In genomic region chr6:109783245-109783990, GRCh38 we compare ENCODE assay signal across 10 cellular contexts.
DNase-seq lines count a peak whose midpoint lies in the region; ATAC-seq, FAIRE-seq and TF ChIP-seq lines count a peak whose summit lies in the region.
"Had no signal": no experiment of that assay in that cellular context is flagged by ENCODE, and none has a peak within 500 bp of the region (broad histone marks: within the 10 kb centered on the region; RNA-seq: fewer than 3 reads in every experiment).

No MANE protein-coding gene starts in this region.

- peaks cover 0 to 6% (median 0%) of the 10 kb centered on the region in 4 donors for H3K4me1 Mint-ChIP-seq in naive thymus-derived CD8-positive, alpha-beta T cell

- WGBS in K562 (ENCODE audit: insufficient coverage, low coverage, missing lambda C conversion rate), result 15% methylated on average over 5 of the region's 5 CpGs
- no CpG with 5 or more reads among the region's 5 CpGs for WGBS in mesendoderm (ENCODE audit: extremely low coverage, insufficient coverage, low lambda C conversion rate)

- H3K9me1 ChIP-seq in K562 (ENCODE audit: control insufficient read depth, insufficient read depth, low read length), result no peaks in the 10 kb centered on the region

- no peaks in the 10 kb centered on the region for H3K9me3 ChIP-seq in DOHH2 (ENCODE audit: control insufficient read depth, insufficient read depth, low read length)
- H3K9me3 ChIP-seq in K562 (replicated peaks; ENCODE audit: control insufficient read depth, insufficient read depth, low read depth, low read length), result no peaks in the 10 kb centered on the region

- TF ChIP-seq RAD21 in K562 (CRISPR knock-in tag; conservative IDR thresholded peaks at IDR 0.05 in 1 of 2, IDR thresholded peaks at IDR 0.05 in 1 of 2), result peak; percentile 88 to 91

- H2BK120ac ChIP-seq in mesendoderm (ENCODE audit: low read depth, low read length), result no peak overlapping the region

- H3K9me2 ChIP-seq in DOHH2 (replicated peaks; ENCODE audit: control insufficient read depth, low read length), result no peaks in the 10 kb centered on the region

- H4K5ac ChIP-seq in mesendoderm (ENCODE audit: low read length), result no peak overlapping the region

- H3K18ac ChIP-seq in mesendoderm (ENCODE audit: low read length), result no peak overlapping the region

- POLR2A ChIA-PET in K562 (lab: Yijun Ruan, JAX), result interaction anchor here (1.0 kb wide), 1 partner anchor 8 kb away, joined by 3 read pairs; no protein-coding TSS in a partner anchor
- POLR2A ChIA-PET in naive thymus-derived CD8-positive, alpha-beta T cell (lab: Charles Lee), result no interaction called here

- H3K9me3 Mint-ChIP-seq in naive thymus-derived CD8-positive, alpha-beta T cell, result no peaks in the 10 kb centered on the region

- no peak overlapping the region for H2BK5ac ChIP-seq in mesendoderm (ENCODE audit: low read length)

- no peak for TF ChIP-seq POLR2A in K562 (conservative IDR thresholded peaks at IDR 0.05)

- no peak overlapping the region for H3K27ac ChIP-seq in DOHH2 (ENCODE audit: low read depth, low read length)
- H3K27ac ChIP-seq in K562 (ENCODE audit: extremely low read depth, low read depth, low read length), result no peak overlapping the region
- no peak overlapping the region for H3K27ac ChIP-seq in mesendoderm (ENCODE audit: low read depth, low read length)

- no peaks in the 10 kb centered on the region for H3F3A ChIP-seq in DOHH2 (ENCODE audit: control insufficient read depth, insufficient read depth)

- no peak overlapping the region for H2BK15ac ChIP-seq in mesendoderm (replicated peaks; ENCODE audit: low read depth)

- no TSS peak for BruUV-seq in K562 (replicated peaks; lab: Mats Ljungman, UMichigan)

- H3K4me3 ChIP-seq in DOHH2 (ENCODE audit: low read length) (no peak overlapping the region), K562 (no peak overlapping the region), mesendoderm (ENCODE audit: low read length) (no peak overlapping the region)

- H3K36me3 ChIP-seq in DOHH2 (ENCODE audit: control insufficient read depth, low read length), result no peaks in the 10 kb centered on the region
- H3K36me3 ChIP-seq in K562 (ENCODE audit: control insufficient read depth, insufficient read depth, low read length), result no peaks in the 10 kb centered on the region
- no peaks in the 10 kb centered on the region for H3K36me3 ChIP-seq in mesendoderm (ENCODE audit: control insufficient read depth, insufficient read depth, low read length)

- no peak overlapping the region for H2AK5ac ChIP-seq in mesendoderm (ENCODE audit: low read length)

- no peak overlapping the region for H2AFZ ChIP-seq in K562 (ENCODE audit: low read depth, low read length)

- H4K8ac ChIP-seq in mesendoderm (ENCODE audit: low read depth, low read length), result no peak overlapping the region

- no peak overlapping the region for H3K4ac ChIP-seq in mesendoderm (ENCODE audit: low read depth, low read length)

- no peak overlapping the region for H3K4me2 ChIP-seq in DOHH2 (ENCODE audit: low read length)
- no peak overlapping the region for H3K4me2 ChIP-seq in K562 (ENCODE audit: insufficient read depth, low read length)
- H3K4me2 ChIP-seq in mesendoderm (ENCODE audit: low read length), result no peak overlapping the region

- H3K27ac Mint-ChIP-seq in naive thymus-derived CD8-positive, alpha-beta T cell, result no peak overlapping the region

- H3K9ac ChIP-seq in K562 (ENCODE audit: insufficient read depth in 1 of 2, low read depth in 2 of 2, low read length in 2 of 2), result no peak overlapping the region
- H3K9ac ChIP-seq in mesendoderm (ENCODE audit: low read length), result no peak overlapping the region

- no peak overlapping the region for H3K4me3 Mint-ChIP-seq in naive thymus-derived CD8-positive, alpha-beta T cell

- DNase-seq in KBM-7 (peak; percentile 41), K562 (ENCODE audit: extremely low read depth in 1 of 4, low spot score in 3 of 4) (peak; percentile 14 to 52 (median 24)), mesendoderm (peak; percentile 71), ecto neural progenitor cell (ENCODE audit: low spot score) (no peak)
- DNase-seq in naive thymus-derived CD8-positive, alpha-beta T cell, result no peak
- DNase-seq: cerebellar nuclear complex, NCI-H2081 had no signal

- H3K27me3 Mint-ChIP-seq in naive thymus-derived CD8-positive, alpha-beta T cell, result no peaks in the 10 kb centered on the region

- CTCF ChIA-PET in K562 (lab: Yijun Ruan, JAX; ENCODE audit: low intra/inter-chr PET ratio), result interaction anchor here (0.6 to 4.6 kb wide), 3 partner anchors 72 to 1805 kb away, joined by 3 to 29 read pairs (median 6); no protein-coding TSS in a partner anchor

- H4K20me1 ChIP-seq in DOHH2 (ENCODE audit: control insufficient read depth, insufficient read depth, low read depth, low read length) (no peaks in the 10 kb centered on the region), K562 (replicated peaks; ENCODE audit: control insufficient read depth, insufficient read depth, low read length) (no peaks in the 10 kb centered on the region)

- no peak overlapping the region for H3K56ac ChIP-seq in mesendoderm (ENCODE audit: low read length)

- TF ChIP-seq EP300 in K562 (IDR thresholded peaks at IDR 0.05; ENCODE audit: low read length), result no peak

- H3K4me1 ChIP-seq in DOHH2 (ENCODE audit: control insufficient read depth, low read length), result peaks cover 6% of the 10 kb centered on the region; the same call in 1 of the 2 replicates
- no peaks in the 10 kb centered on the region for H3K4me1 ChIP-seq in K562 (replicated peaks in 1 of 2; ENCODE audit: control insufficient read depth in 2 of 2, insufficient read depth in 2 of 2, low read length in 2 of 2)
- peaks cover 2% of the 10 kb centered on the region for H3K4me1 ChIP-seq in mesendoderm (ENCODE audit: control insufficient read depth, low read depth, low read length)

- H3K27me3 ChIP-seq in DOHH2 (ENCODE audit: control insufficient read depth, low read length) (no peaks in the 10 kb centered on the region), K562 (ENCODE audit: control insufficient read depth in 2 of 2, insufficient read depth in 2 of 2, low read length in 2 of 2) (no peaks in the 10 kb centered on the region; a peak in 1 of 5 replicates), mesendoderm (ENCODE audit: insufficient read depth, low read length, poor library complexity) (no peaks in the 10 kb centered on the region)

- no peak overlapping the region for H3K23ac ChIP-seq in mesendoderm (ENCODE audit: low read length)

- H3K79me2 ChIP-seq in DOHH2 (ENCODE audit: control insufficient read depth, low read length) (no peaks in the 10 kb centered on the region), K562 (ENCODE audit: control insufficient read depth, insufficient read depth, low read length) (no peaks in the 10 kb centered on the region), mesendoderm (ENCODE audit: control insufficient read depth, insufficient read depth, low read length) (no peaks in the 10 kb centered on the region)

- peak; percentile 86 for ATAC-seq in K562
- no peak for ATAC-seq in GM18498 (IDR thresholded peaks at IDR 0.05; ENCODE audit: unreplicated experiment)
- no peak for ATAC-seq in GM18868 (IDR thresholded peaks at IDR 0.05; ENCODE audit: unreplicated experiment)
- ATAC-seq in naive thymus-derived CD8-positive, alpha-beta T cell, result no peak

- intact Hi-C loops in K562 (cut with micrococcal nuclease), result loop anchor here (1.0 to 10.0 kb wide), 3 partner anchors 78 to 611 kb away; no protein-coding TSS in a partner anchor

- peak; percentile 6 for FAIRE-seq in K562 (lab: Jason Lieb, UNC)

- TF ChIP-seq CTCF in DOHH2 (IDR thresholded peaks at IDR 0.05; ENCODE audit: low read depth, low read length, poor library complexity, severe bottlenecking) (peak; percentile 48), K562 (IDR thresholded peaks at IDR 0.05 in 2 of 3, conservative IDR thresholded peaks at IDR 0.05 in 1 of 3; ENCODE audit: insufficient read depth in 2 of 3, low read depth in 1 of 3, low read length in 3 of 3) (peak; percentile 65 to 80 (median 67))

- in situ Hi-C loops in KBM-7 (cut with MboI; ENCODE audit: low pct_unique_long_range_greater_than_20kb, low sequenced_read_pairs) (no loop called here), K562 (cut with MboI) (loop anchor here (5.0 kb wide), 1 partner anchor 76 kb away; no protein-coding TSS in a partner anchor)

- H3K79me1 ChIP-seq in mesendoderm (ENCODE audit: low read length), result no peaks in the 10 kb centered on the region

- peaks cover 3 to 39% (median 20%) of the 10 kb centered on the region in 3 donors for H3K36me3 Mint-ChIP-seq in naive thymus-derived CD8-positive, alpha-beta T cell

TF ChIP-seq in K562, 482 proteins besides CTCF, POLR2A, EP300 and RAD21 (continues in another document):
- TF ChIP-seq DEAF1 (CRISPR knock-in tag; IDR thresholded peaks at IDR 0.05) (peak; percentile 88), SMC3 (conservative IDR thresholded peaks at IDR 0.05; ENCODE audit: insufficient read depth, low read depth, low read length) (0 out of 2 replicates have a peak, but pooled peaks have one; percentile 14), RBM14 (IDR thresholded peaks at IDR 0.05; ENCODE audit: borderline replicate concordance, insufficient read depth, low read depth, low read length) (no peak), KLF16 (IDR thresholded peaks at IDR 0.05) (no peak), SREBF2 (CRISPR knock-in tag; IDR thresholded peaks at IDR 0.05) (no peak)

Comparison
In these comparisons a context has a peak if more than half of its experiments do, and no peak if none do; other contexts are left out.
1. DNase-seq: peak in KBM-7 (single experiment), K562 (4 of 4) and mesendoderm (single experiment); none in naive thymus-derived CD8-positive, alpha-beta T cell (0 of 10) and ecto neural progenitor cell (single experiment).